1 cellular context compared by ENCODE assay signal in the genomic region with DNA sequence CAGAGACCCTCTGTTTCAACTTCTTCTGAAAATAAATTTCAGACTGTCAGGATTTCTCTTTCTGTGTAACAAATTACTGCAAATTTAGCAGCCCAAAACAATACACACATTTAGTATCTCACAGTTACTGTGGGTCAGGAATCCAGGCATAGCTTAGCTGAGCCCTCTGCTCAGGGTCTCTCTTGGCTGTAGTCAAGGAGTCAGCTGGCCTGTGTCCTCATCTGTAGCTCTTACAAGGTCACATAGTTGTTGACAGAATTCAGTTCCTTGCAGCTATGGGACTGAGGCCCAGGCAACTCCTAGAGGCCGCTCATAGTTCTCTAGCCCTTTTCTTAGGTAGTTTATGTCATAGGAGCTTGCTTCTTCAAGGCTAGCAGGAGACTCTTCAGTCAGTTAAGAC.
TF ChIP-seq lines count a peak whose summit lies in the region.

No MANE protein-coding gene starts in this region.

TF ChIP-seq in HepG2, 621 proteins besides CTCF, POLR2A, EP300 and RAD21:
- TF ChIP-seq ZFX (CRISPR knock-in tag; IDR thresholded peaks at IDR 0.05; ENCODE audit: low read depth): no peak
